Comparison of ENCODE assay signal across 14 cellular contexts in the genomic region with DNA sequence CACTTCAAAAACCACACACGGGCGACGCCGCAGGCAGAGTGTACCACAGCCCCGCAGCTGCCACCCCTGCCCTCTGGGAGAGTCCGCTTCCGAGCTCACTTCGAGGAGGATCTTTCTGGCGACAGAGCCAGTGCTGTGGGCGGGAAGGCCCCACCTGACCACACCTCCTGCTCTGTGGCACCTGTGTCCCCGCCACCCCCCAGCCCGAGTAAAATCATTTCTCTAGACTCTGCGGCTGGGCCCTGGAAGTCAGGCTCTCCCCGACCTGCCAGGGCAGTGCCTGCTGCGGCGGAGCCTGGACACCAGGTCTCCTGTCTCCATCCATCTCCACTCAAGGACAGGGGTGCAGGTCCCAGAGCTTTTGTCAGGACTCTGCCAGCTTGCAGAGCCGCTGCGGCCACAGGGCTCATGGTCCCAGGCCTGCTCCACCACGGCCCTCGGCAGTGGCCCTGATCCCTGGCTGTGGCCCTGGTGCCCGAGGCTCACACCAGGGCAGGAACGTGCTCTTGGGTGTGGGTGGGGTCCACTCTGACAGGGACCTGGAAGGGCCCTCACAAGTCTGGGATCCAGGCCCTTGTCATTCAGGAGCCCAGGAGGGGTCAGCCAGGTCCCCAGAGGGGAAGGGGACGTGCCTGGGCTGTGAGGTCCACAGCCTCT.
"Had no signal": no experiment of that assay in that cellular context is flagged by ENCODE, and none has a peak within 500 bp of the region (broad histone marks: within the 10 kb centered on the region; RNA-seq: fewer than 3 reads in every experiment).

No MANE protein-coding gene starts in this region.

- H3K27ac ChIP-seq: gastroesophageal sphincter, thoracic aorta, upper lobe of right lung, VCaP had no signal

- H3K27ac Mint-ChIP-seq: activated CD4-positive, alpha-beta memory T cell treated with anti-CD3 and anti-CD28 coated beads for 36 hours; activated T-cell treated with anti-CD3 and anti-CD28 coated beads, Interleukin-2, amount 50 U/mL, for 72 hours; naive thymus-derived CD8-positive, alpha-beta T cell had no signal

- H3K9me3 ChIP-seq: gastroesophageal sphincter, left lung, spleen, thoracic aorta, upper lobe of right lung had no signal

- H3K4me1 ChIP-seq: upper lobe of right lung had no signal

- H3K27me3 Mint-ChIP-seq: activated CD4-positive, alpha-beta memory T cell treated with anti-CD3 and anti-CD28 coated beads for 36 hours; naive thymus-derived CD8-positive, alpha-beta T cell had no signal

- ATAC-seq: activated T-cell treated with anti-CD3 and anti-CD28 coated beads, Interleukin-2, amount 50 U/mL, for 72 hours; gastroesophageal sphincter; naive thymus-derived CD8-positive, alpha-beta T cell; sciatic nerve had no signal

- H3K9me3 Mint-ChIP-seq: activated CD4-positive, alpha-beta memory T cell treated with anti-CD3 and anti-CD28 coated beads for 36 hours; activated T-cell treated with anti-CD3 and anti-CD28 coated beads, Interleukin-2, amount 50 U/mL, for 72 hours; naive thymus-derived CD8-positive, alpha-beta T cell had no signal

- H3K27me3 ChIP-seq: gastroesophageal sphincter, left lung, spleen, upper lobe of right lung had no signal

- H3K4me3 ChIP-seq: gastroesophageal sphincter, left lung, spleen, thoracic aorta, upper lobe of right lung had no signal

- DNase-seq: activated CD4-positive, alpha-beta memory T cell treated with anti-CD3 and anti-CD28 coated beads for 36 hours; activated T-cell treated with anti-CD3 and anti-CD28 coated beads, Interleukin-2, amount 50 U/mL, for 72 hours; anterior cingulate cortex; naive thymus-derived CD8-positive, alpha-beta T cell; occipital lobe; spleen; T-helper 1 cell; T1000; upper lobe of right lung had no signal

- H3K4me3 Mint-ChIP-seq: activated CD4-positive, alpha-beta memory T cell treated with anti-CD3 and anti-CD28 coated beads for 36 hours; naive thymus-derived CD8-positive, alpha-beta T cell had no signal
